Comparison of ENCODE assay signal across 8 cellular contexts in the genomic region with DNA sequence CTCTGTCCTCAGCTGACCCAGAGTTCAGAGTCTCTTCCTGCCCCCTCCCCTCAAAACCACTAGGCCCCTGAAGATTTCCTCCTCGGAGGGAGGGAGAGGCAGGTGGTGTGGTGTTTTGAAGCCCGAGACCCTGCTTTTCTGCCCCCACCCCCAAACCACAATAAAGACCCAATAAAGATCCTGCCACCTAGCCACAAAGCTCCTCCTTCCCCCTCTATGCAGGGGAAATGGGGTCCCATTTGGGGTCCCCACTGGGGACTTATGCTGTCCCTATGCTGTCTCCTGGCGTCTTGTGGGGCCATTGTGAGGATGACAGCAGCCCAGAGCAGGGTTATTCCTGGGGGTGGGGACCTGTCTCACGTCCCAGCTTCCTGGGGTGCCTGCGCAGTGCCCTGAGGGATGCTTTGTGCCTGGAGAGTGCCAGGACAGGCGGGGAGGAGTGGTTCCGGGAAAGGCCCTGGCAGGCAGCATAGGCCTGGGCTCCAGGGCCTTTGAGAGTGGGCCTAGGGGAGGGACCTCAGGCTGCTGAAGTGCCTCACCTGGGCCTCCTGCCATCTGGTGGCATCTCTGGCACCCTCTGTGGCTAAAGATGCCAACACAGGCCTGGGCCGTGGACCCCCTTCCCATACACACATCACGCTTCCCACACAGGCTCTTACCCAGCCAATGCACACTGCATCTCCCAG. TPM values are rescaled to one million over a fixed set of nuclear protein-coding genes. Genes with fewer than 3 reads are reported as not detected.
DNase-seq lines count a peak whose midpoint lies in the region; ATAC-seq and TF ChIP-seq lines count a peak whose summit lies in the region.

No MANE protein-coding gene starts in this region.

- ATAC-seq in activated T-cell treated with anti-CD3 and anti-CD28 coated beads, Interleukin-2, amount 50 U/mL, for 4 hours, result no peak
- ATAC-seq in Right ventricle myocardium inferior (peak; percentile 3), HG02623 (IDR thresholded peaks at IDR 0.05; ENCODE audit: unreplicated experiment) (no peak)

- H3K4me3 ChIP-seq in prostate gland, result no peak overlapping the region

- in situ Hi-C loops in ACHN (cut with HindIII; ENCODE audit: low pct_ligation_motif_present, low pct_unique_long_range_greater_than_20kb, low sequenced_read_pairs), result loop anchor here (25.0 kb wide), 1 partner anchor 167 kb away; no protein-coding TSS in a partner anchor

- H3K27me3 Mint-ChIP-seq in activated T-cell treated with anti-CD3 and anti-CD28 coated beads, Interleukin-2, amount 50 U/mL, for 4 hours (ENCODE audit: low read depth), result no peaks in the 10 kb centered on the region

- DNase-seq in activated CD4-positive, alpha-beta T cell treated with anti-CD3 and anti-CD28 coated beads for 1 hour, result peak; percentile 28
- DNase-seq in activated CD4-positive, alpha-beta T cell treated with anti-CD3 and anti-CD28 coated beads for 4 hours, result no peak
- DNase-seq in activated T-cell treated with anti-CD3 and anti-CD28 coated beads, Interleukin-2, amount 50 U/mL, for 4 hours, result no peak
- DNase-seq in Right ventricle myocardium inferior (ENCODE audit: missing footprints) (peak; percentile 83), prostate gland (ENCODE audit: low spot score) (peak; percentile 92), ACHN (no peak), NCI-H524 treated with DMSO at 0.1 percent for 48 hours (lab: John Stamatoyannopoulos, UW) (no peak)

- H3K9me3 Mint-ChIP-seq in activated T-cell treated with anti-CD3 and anti-CD28 coated beads, Interleukin-2, amount 50 U/mL, for 4 hours, result no peaks in the 10 kb centered on the region

- peaks cover 75% of the 10 kb centered on the region for H3K4me1 ChIP-seq in prostate gland (replicated peaks)

- peak in 1 of 4 experiments; percentile 18 for TF ChIP-seq CTCF in prostate gland (IDR thresholded peaks at IDR 0.05)

- no peaks in the 10 kb centered on the region for H3K27me3 ChIP-seq in prostate gland (replicated peaks; ENCODE audit: insufficient read depth)

- no peaks in the 10 kb centered on the region for H3K36me3 Mint-ChIP-seq in activated T-cell treated with anti-CD3 and anti-CD28 coated beads, Interleukin-2, amount 50 U/mL, for 4 hours (ENCODE audit: insufficient read depth)

- peaks cover 87% of the 10 kb centered on the region for H3K4me1 Mint-ChIP-seq in activated T-cell treated with anti-CD3 and anti-CD28 coated beads, Interleukin-2, amount 50 U/mL, for 4 hours (ENCODE audit: low read depth)

- no peaks in the 10 kb centered on the region for H3K9me3 ChIP-seq in prostate gland

- peak overlapping the region; percentile 75 for H3K4me3 Mint-ChIP-seq in activated T-cell treated with anti-CD3 and anti-CD28 coated beads, Interleukin-2, amount 50 U/mL, for 4 hours

- no peaks in the 10 kb centered on the region for H3K36me3 ChIP-seq in prostate gland

- WGBS in prostate gland, result 32% methylated on average over 9 of the region's 9 CpGs

- peak overlapping the region; percentile 99 to 100 for H3K27ac ChIP-seq in prostate gland

- intact Hi-C loops in Right ventricle myocardium inferior (cut with DNase I) (loop anchor here (1.0 kb wide), 1 partner anchor 127 kb away; no protein-coding TSS in a partner anchor), prostate gland (cut with DNase I) (loop anchor here (1.0 kb wide), 1 partner anchor 41 kb away; the partner anchor contains the start of gene FKBP5)

- TF ChIP-seq POLR2A in prostate gland (IDR thresholded peaks at IDR 0.05), result peak; percentile 64

RNA-seq across cellular contexts. Expression of gene ARMC12, which starts 8.0 kb away (rescaled TPM):
- total RNA-seq in activated T-cell treated with anti-CD3 and anti-CD28 coated beads, Interleukin-2, amount 50 U/mL, for 4 hours, result under 1 TPM in 2 of 3 donors, not detected in 1; 0.32 to 0.43 TPM
- not detected for total RNA-seq in Right ventricle myocardium inferior
- total RNA-seq in prostate gland, result 1 to 10 TPM; 1.7 to 4.4 TPM

RNA-seq across cellular contexts. Expression of gene FKBP5, which starts 40.1 kb away (rescaled TPM):
- 10 to 100 TPM; 46.5 to 62.3 (median 59.9) TPM for total RNA-seq in activated T-cell treated with anti-CD3 and anti-CD28 coated beads, Interleukin-2, amount 50 U/mL, for 4 hours
- 101 TPM for total RNA-seq in Right ventricle myocardium inferior
- total RNA-seq in prostate gland, result 100 to 1,000 TPM; 201 to 248 TPM

RNA-seq across cellular contexts. Expression of gene CLPSL2, which starts 47.6 kb away (rescaled TPM):
- not detected for total RNA-seq in activated T-cell treated with anti-CD3 and anti-CD28 coated beads, Interleukin-2, amount 50 U/mL, for 4 hours
- total RNA-seq in Right ventricle myocardium inferior, result not detected
- total RNA-seq in prostate gland, result not detected

RNA-seq across cellular contexts. Expression of gene CLPSL1, which starts 52.0 kb away (rescaled TPM):
- not detected for total RNA-seq in activated T-cell treated with anti-CD3 and anti-CD28 coated beads, Interleukin-2, amount 50 U/mL, for 4 hours
- total RNA-seq in Right ventricle myocardium inferior (not detected), prostate gland (not detected)

Comparison
In these comparisons a context has a peak if more than half of its experiments do, and no peak if none do; other contexts are left out.
1. DNase-seq: peak in activated CD4-positive, alpha-beta T cell treated with anti-CD3 and anti-CD28 coated beads for 1 hour (single experiment), Right ventricle myocardium inferior (single experiment) and prostate gland (single experiment); none in activated CD4-positive, alpha-beta T cell treated with anti-CD3 and anti-CD28 coated beads for 4 hours (0 of 2), activated T-cell treated with anti-CD3 and anti-CD28 coated beads, Interleukin-2, amount 50 U/mL, for 4 hours (single experiment), ACHN (single experiment) and NCI-H524 treated with DMSO at 0.1 percent for 48 hours (single experiment).